ENCODE assay signal across 1 cellular context in genomic region chr6:118881440-118882313, GRCh38.
TF ChIP-seq lines count a peak whose summit lies in the region.

No MANE protein-coding gene starts in this region.

TF ChIP-seq in H1, 55 proteins besides CTCF, POLR2A, EP300 and RAD21 (continued from another document):
- no peak for TF ChIP-seq SAP30 (IDR thresholded peaks at IDR 0.05; ENCODE audit: insufficient read depth, insufficient replicate concordance, low read length)
- no peak for TF ChIP-seq CREB1 (IDR thresholded peaks at IDR 0.05)
TF ChIP-seq in H1: peak in this region for 2.
